9 cellular contexts compared by ENCODE assay signal in the genomic region with DNA sequence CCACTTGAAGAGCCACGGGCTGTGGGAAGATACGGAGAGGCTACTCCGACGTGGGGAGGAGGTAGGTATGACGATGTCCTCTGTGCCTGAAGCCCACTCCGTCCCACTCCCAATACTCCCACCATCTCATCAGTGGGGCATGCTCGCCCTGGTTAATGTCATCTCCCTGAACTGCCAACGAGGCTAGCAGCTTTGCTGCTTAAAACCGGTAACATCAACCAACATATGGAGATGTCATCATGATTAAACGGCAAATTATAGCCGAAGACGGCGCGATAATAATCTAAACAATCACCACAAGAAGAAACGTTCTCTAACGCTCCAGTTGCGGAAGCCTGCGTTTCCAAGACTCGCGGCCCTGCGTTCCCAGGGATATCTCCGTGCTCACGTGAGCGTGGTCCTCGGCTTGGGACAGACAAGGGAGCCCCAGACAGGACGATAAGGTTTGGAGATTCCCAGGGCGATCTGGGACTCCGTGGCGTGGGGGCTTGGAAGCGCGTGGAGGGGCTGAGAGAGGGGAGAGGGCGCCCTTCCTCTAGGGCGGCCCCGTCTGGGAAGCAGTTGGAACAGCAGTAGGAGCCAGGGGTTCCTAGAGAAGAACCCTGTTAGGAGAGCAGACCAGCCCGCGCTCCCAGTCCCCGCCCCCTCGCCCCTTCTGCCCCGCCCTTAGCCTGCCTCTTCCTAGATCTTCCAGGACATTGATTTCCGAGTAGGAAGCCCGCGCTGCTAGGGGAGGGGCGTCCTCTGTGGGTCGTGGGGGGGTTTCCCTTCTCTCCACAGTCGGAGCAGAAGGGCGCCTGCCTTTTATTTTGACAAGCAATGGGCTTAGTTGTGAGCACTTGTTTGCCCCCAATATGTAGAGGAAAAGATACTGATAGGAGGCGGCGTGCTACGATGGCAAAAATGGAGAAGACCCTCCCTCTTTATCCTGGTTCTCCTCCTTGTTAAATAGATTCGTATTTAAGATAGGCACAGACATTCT. TPM values are rescaled to one million over a fixed set of nuclear protein-coding genes. Genes with fewer than 3 reads are reported as not detected.
DNase-seq lines count a peak whose midpoint lies in the region; ATAC-seq lines count a peak whose summit lies in the region.
"Had no signal": no experiment of that assay in that cellular context is flagged by ENCODE, and none has a peak within 500 bp of the region (broad histone marks: within the 10 kb centered on the region; RNA-seq: fewer than 3 reads in every experiment).

No MANE protein-coding gene starts in this region.

- H3K27ac ChIP-seq in stomach smooth muscle (ENCODE audit: low read length) = no peak overlapping the region
- H3K27ac ChIP-seq: epithelial cell of prostate had no signal

- H3K4me3 Mint-ChIP-seq in activated CD8-positive, alpha-beta memory T cell treated with anti-CD3 and anti-CD28 coated beads, Interleukin-2, amount 10 ng/mL, durations not matched to agents 7 days and 5 days = peak overlapping the region; percentile 80

- H3K9me3 ChIP-seq in NT2/D1 (ENCODE audit: insufficient read depth, low read length) (no peaks in the 10 kb centered on the region), stomach smooth muscle (ENCODE audit: control insufficient read depth in 2 of 2, low read length in 2 of 2) (peaks cover 4 to 7% of the 10 kb centered on the region in 2 donors)

- H3K9ac ChIP-seq in NT2/D1 (ENCODE audit: insufficient read length, low read depth) = peak overlapping the region; percentile 53
- peak overlapping the region in 1 of 2 donors; percentile 52 for H3K9ac ChIP-seq in stomach smooth muscle (ENCODE audit: low read length in 2 of 2)

- peaks cover 11% of the 10 kb centered on the region for H3K36me3 Mint-ChIP-seq in activated CD8-positive, alpha-beta memory T cell treated with anti-CD3 and anti-CD28 coated beads, Interleukin-2, amount 10 ng/mL, durations not matched to agents 7 days and 5 days

- peak; percentile 40 for ATAC-seq in activated CD8-positive, alpha-beta memory T cell treated with anti-CD3 and anti-CD28 coated beads, Interleukin-2, amount 10 ng/mL, durations not matched to agents 7 days and 5 days
- ATAC-seq in HG02840 (IDR thresholded peaks at IDR 0.05; ENCODE audit: low FRiP score, unreplicated experiment) (no peak), GM18858 (IDR thresholded peaks at IDR 0.05; ENCODE audit: unreplicated experiment) (no peak)

- H3K4me1 ChIP-seq in NT2/D1 (ENCODE audit: insufficient read depth, insufficient read length) = peaks cover 7% of the 10 kb centered on the region
- peaks cover 28% of the 10 kb centered on the region for H3K4me1 ChIP-seq in stomach smooth muscle (ENCODE audit: control insufficient read depth, insufficient read depth, low read length)

- CTCF ChIA-PET in activated CD8-positive, alpha-beta memory T cell treated with anti-CD3 and anti-CD28 coated beads, Interleukin-2, amount 10 ng/mL, durations not matched to agents 7 days and 5 days (lab: Charles Lee) = interaction anchor here (1.9 kb wide), 1 partner anchor 12 kb away, joined by 13 read pairs; a partner anchor contains a TSS

- H3K9me3 Mint-ChIP-seq in activated CD8-positive, alpha-beta memory T cell treated with anti-CD3 and anti-CD28 coated beads, Interleukin-2, amount 10 ng/mL, durations not matched to agents 7 days and 5 days (ENCODE audit: low read depth) = no peaks in the 10 kb centered on the region

- H3K36me3 ChIP-seq in NT2/D1 (ENCODE audit: insufficient read depth, insufficient read length, low read length) (no peaks in the 10 kb centered on the region), stomach smooth muscle (ENCODE audit: control insufficient read depth in 2 of 2, insufficient read depth in 2 of 2, low read length in 2 of 2) (no peaks in the 10 kb centered on the region)

- peaks cover 44% of the 10 kb centered on the region for H3K4me1 Mint-ChIP-seq in activated CD8-positive, alpha-beta memory T cell treated with anti-CD3 and anti-CD28 coated beads, Interleukin-2, amount 10 ng/mL, durations not matched to agents 7 days and 5 days

- DNase-seq in activated CD8-positive, alpha-beta memory T cell treated with anti-CD3 and anti-CD28 coated beads, Interleukin-2, amount 10 ng/mL, durations not matched to agents 7 days and 5 days = no peak
- DNase-seq in activated CD8-positive, alpha-beta memory T cell treated with anti-CD3 and anti-CD28 coated beads for 24 hours = no peak
- DNase-seq in NT2/D1 (ENCODE audit: low read depth, low spot score) (no peak), cerebellar cortex (ENCODE audit: low spot score) (peak; percentile 89), left kidney (ENCODE audit: low read depth, low spot score) (peak; percentile 87)

- peaks cover 94% of the 10 kb centered on the region for H3K27me3 Mint-ChIP-seq in activated CD8-positive, alpha-beta memory T cell treated with anti-CD3 and anti-CD28 coated beads, Interleukin-2, amount 10 ng/mL, durations not matched to agents 7 days and 5 days

- H3K4me3 ChIP-seq in NT2/D1 (ENCODE audit: insufficient read length, low read depth) = peak overlapping the region; percentile 34
- H3K4me3 ChIP-seq in stomach smooth muscle (ENCODE audit: low read length in 2 of 2) = peak overlapping the region; percentile 74 to 88

- H3K27me3 ChIP-seq in NT2/D1 (ENCODE audit: insufficient read depth, insufficient read length) = peaks cover 91% of the 10 kb centered on the region
- peaks cover 74 to 76% of the 10 kb centered on the region in 2 donors for H3K27me3 ChIP-seq in stomach smooth muscle (ENCODE audit: control insufficient read depth in 1 of 2, insufficient read depth in 2 of 2, low read length in 2 of 2)

- H3K27ac Mint-ChIP-seq in activated CD8-positive, alpha-beta memory T cell treated with anti-CD3 and anti-CD28 coated beads, Interleukin-2, amount 10 ng/mL, durations not matched to agents 7 days and 5 days = peak overlapping the region; percentile 49

RNA-seq across cellular contexts. Expression of a gene that starts 10.7 kb away (rescaled TPM):
- 1 to 10 TPM in 1 of 2 experiments, under 1 TPM in 1; 0.26 to 1.7 TPM for total RNA-seq in activated CD8-positive, alpha-beta memory T cell treated with anti-CD3 and anti-CD28 coated beads, Interleukin-2, amount 10 ng/mL, durations not matched to agents 7 days and 5 days

Comparison
In these comparisons a context has a peak if more than half of its experiments do, and no peak if none do; other contexts are left out.
1. DNase-seq: peak in cerebellar cortex (single experiment) and left kidney (single experiment); none in activated CD8-positive, alpha-beta memory T cell treated with anti-CD3 and anti-CD28 coated beads, Interleukin-2, amount 10 ng/mL, durations not matched to agents 7 days and 5 days (single experiment), activated CD8-positive, alpha-beta memory T cell treated with anti-CD3 and anti-CD28 coated beads for 24 hours (single experiment) and NT2/D1 (single experiment).